Comparison of ENCODE assay signal across 8 cellular contexts in genomic region chr17:42980766-42981397, GRCh38.
DNase-seq lines count a peak whose midpoint lies in the region; TF ChIP-seq lines count a peak whose summit lies in the region.

No MANE protein-coding gene starts in this region.

- H3K27me3 ChIP-seq in HAP-1 (ENCODE audit: low read depth) = no peaks in the 10 kb centered on the region
- H3K27me3 ChIP-seq in iPS-18a (ENCODE audit: control insufficient read depth, insufficient read depth, low read length) = no peaks in the 10 kb centered on the region

- TF ChIP-seq CTCF in astrocyte of the cerebellum (IDR thresholded peaks at IDR 0.05; ENCODE audit: low read depth, low read length, missing control alignments) = no peak

- in situ Hi-C loops in HAP-1 (cut with MboI; ENCODE audit: low sequenced_read_pairs) (no loop called here), astrocyte of the cerebellum (cut with HindIII; ENCODE audit: low sequenced_read_pairs) (no loop called here)

- H3K4me1 ChIP-seq in HAP-1 (peaks cover 12% of the 10 kb centered on the region), iPS-18a (ENCODE audit: control insufficient read depth, low read depth, low read length) (peaks cover 9% of the 10 kb centered on the region)

- H3K9me3 ChIP-seq in HAP-1 (no peaks in the 10 kb centered on the region), iPS-18a (ENCODE audit: control insufficient read depth, low read depth, low read length) (no peaks in the 10 kb centered on the region)

- H3K4me3 ChIP-seq in HAP-1 (peak overlapping the region; percentile 76), astrocyte of the cerebellum (ENCODE audit: low read depth, low read length) (peak overlapping the region; percentile 65), iPS-18a (ENCODE audit: low read length) (peak overlapping the region; percentile 95), skin epidermis (peak overlapping the region; percentile 45 to 99 (median 84))

- peaks cover 6% of the 10 kb centered on the region for H3K36me3 ChIP-seq in HAP-1 (replicated peaks)
- peaks cover 11% of the 10 kb centered on the region for H3K36me3 ChIP-seq in iPS-18a (ENCODE audit: control insufficient read depth, low read depth, low read length)

- peak; percentile 81 for DNase-seq in ELR (ENCODE audit: low read depth)
- DNase-seq in HAP-1 (ENCODE audit: low spot score in 2 of 2) = peak; percentile 31 to 61
- DNase-seq in MV-4-11 (lab: John Stamatoyannopoulos, UW) = peak; percentile 10
- DNase-seq in T1000 (lab: John Stamatoyannopoulos, UW) = peak; percentile 2
- DNase-seq in astrocyte of the cerebellum (ENCODE audit: low read depth) = no peak
- DNase-seq in NCI-H524 treated with DMSO at 0.1 percent for 48 hours (lab: John Stamatoyannopoulos, UW) = no peak

- H3K9ac ChIP-seq in iPS-18a (ENCODE audit: low read length) = peak overlapping the region; percentile 89

- no peak overlapping the region for H3K27ac ChIP-seq in iPS-18a (ENCODE audit: low read length)
- peak overlapping the region; percentile 5 to 90 (median 83) for H3K27ac ChIP-seq in skin epidermis

Comparison
In these comparisons a context has a peak if more than half of its experiments do, and no peak if none do; other contexts are left out.
1. DNase-seq: peak in ELR (single experiment), HAP-1 (2 of 2), MV-4-11 (single experiment) and T1000 (single experiment); none in astrocyte of the cerebellum (single experiment) and NCI-H524 treated with DMSO at 0.1 percent for 48 hours (single experiment).
2. Peak in every context shown above with its lines, with median percentiles within 50 percentile points of each other: H3K4me3 ChIP-seq.